ENCODE assay signal across 16 cellular contexts in the genomic region with DNA sequence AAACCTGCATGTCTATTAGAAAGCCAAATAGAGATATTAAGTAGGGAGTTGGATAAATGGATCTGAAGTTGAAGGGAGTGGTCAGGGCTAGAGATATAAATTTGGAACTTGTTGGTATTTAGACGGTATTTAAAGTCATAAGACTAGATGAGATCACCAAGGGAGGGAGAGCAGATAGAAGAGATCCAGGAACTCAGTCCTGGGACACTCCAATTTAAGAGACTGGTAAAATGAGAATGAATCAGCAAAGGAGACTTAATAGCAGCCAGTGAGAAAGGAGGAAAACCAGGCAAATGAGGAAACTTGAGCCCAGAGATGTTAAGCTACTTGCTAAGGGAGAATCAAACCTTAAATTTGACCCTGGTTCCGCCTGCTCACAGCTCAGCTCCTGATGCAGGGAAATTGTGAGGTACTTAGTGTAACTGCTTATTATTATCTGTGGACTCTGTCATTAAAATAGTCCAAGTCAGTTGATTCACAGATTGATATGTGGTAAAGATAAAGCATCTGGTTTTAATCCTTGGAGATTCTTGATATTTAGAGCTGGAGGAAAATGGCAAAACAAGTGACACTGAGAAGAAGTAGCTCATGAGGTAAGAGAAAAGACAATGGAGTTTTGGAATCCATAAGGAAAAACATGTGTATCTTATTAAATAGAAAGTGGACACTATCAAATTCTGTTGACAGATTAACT. TPM values are rescaled to one million over a fixed set of nuclear protein-coding genes. Genes with fewer than 3 reads are reported as not detected.
DNase-seq lines count a peak whose midpoint lies in the region; TF ChIP-seq lines count a peak whose summit lies in the region.
"Had no signal": no experiment of that assay in that cellular context is flagged by ENCODE, and none has a peak within 500 bp of the region (broad histone marks: within the 10 kb centered on the region; RNA-seq: fewer than 3 reads in every experiment).

No MANE protein-coding gene starts in this region.

- no peaks in the 10 kb centered on the region for H4K20me1 ChIP-seq in hepatocyte (ENCODE audit: insufficient read depth, poor library complexity, severe bottlenecking)

- in situ Hi-C loops in brain microvascular endothelial cell (cut with HindIII; ENCODE audit: low pct_ligation_motif_present, low sequenced_read_pairs) = no loop called here

- H3K4me3 ChIP-seq in brain microvascular endothelial cell (ENCODE audit: low read depth, low read length) = no peak overlapping the region
- H3K4me3 ChIP-seq in stomach smooth muscle (ENCODE audit: low read length in 2 of 2) = no peak overlapping the region
- no peak overlapping the region for H3K4me3 ChIP-seq in hepatocyte
- H3K4me3 ChIP-seq: lower lobe of right lung, neural progenitor cell had no signal

- no peaks in the 10 kb centered on the region for H3K27me3 Mint-ChIP-seq in T-helper 2 cell treated with Interferon-gamma antibody and Interleukin-4, amounts not matched to agents 5 μg/mL and 100 μg/mL, for 36 hours (ENCODE audit: low read depth)
- H3K27me3 Mint-ChIP-seq: stimulated activated naive CD8-positive, alpha-beta T cell treated with anti-CD3 and anti-CD28 coated beads, Interleukin-15, amount 100 ng/mL, for 72 hours had no signal

- no peaks in the 10 kb centered on the region for H3K79me2 ChIP-seq in hepatocyte

- H3K27ac ChIP-seq in brain microvascular endothelial cell = no peak overlapping the region
- peak overlapping the region; percentile 20 for H3K27ac ChIP-seq in stomach smooth muscle (ENCODE audit: low read length)
- no peak overlapping the region for H3K27ac ChIP-seq in hepatocyte
- H3K27ac ChIP-seq: C4-2B, neural progenitor cell had no signal

- H3K4me1 Mint-ChIP-seq in T-helper 2 cell treated with Interferon-gamma antibody and Interleukin-4, amounts not matched to agents 5 μg/mL and 100 μg/mL, for 36 hours (ENCODE audit: low read depth) = no peaks in the 10 kb centered on the region
- H3K4me1 Mint-ChIP-seq: activated naive CD4-positive, alpha-beta T cell treated with anti-CD3 and anti-CD28 coated beads, Interleukin-2, amount 50 U/mL, for 24 hours; neural progenitor cell; stimulated activated naive CD8-positive, alpha-beta T cell treated with anti-CD3 and anti-CD28 coated beads, Interleukin-15, amount 100 ng/mL, for 72 hours had no signal

- WGBS in hepatocyte (ENCODE audit: low lambda C conversion rate, missing lambda C conversion rate) = 65% methylated on average over 2 of the region's 2 CpGs

- peaks cover 4% of the 10 kb centered on the region for H3K4me1 ChIP-seq in stomach smooth muscle (ENCODE audit: control insufficient read depth, insufficient read depth, low read length)
- no peaks in the 10 kb centered on the region for H3K4me1 ChIP-seq in hepatocyte (ENCODE audit: insufficient read depth)
- H3K4me1 ChIP-seq: lower lobe of right lung, neural progenitor cell had no signal

- H3K9me3 Mint-ChIP-seq in T-helper 2 cell treated with Interferon-gamma antibody and Interleukin-4, amounts not matched to agents 5 μg/mL and 100 μg/mL, for 36 hours = no peaks in the 10 kb centered on the region

- H3K36me3 ChIP-seq in brain microvascular endothelial cell (replicated peaks) (no peaks in the 10 kb centered on the region), stomach smooth muscle (ENCODE audit: control insufficient read depth in 2 of 2, insufficient read depth in 2 of 2, low read length in 2 of 2) (no peaks in the 10 kb centered on the region), hepatocyte (replicated peaks; ENCODE audit: insufficient read depth, low read depth) (peaks cover 4% of the 10 kb centered on the region)
- H3K36me3 ChIP-seq: lower lobe of right lung, neural progenitor cell had no signal

- H3K9me3 ChIP-seq in stomach smooth muscle (ENCODE audit: control insufficient read depth in 2 of 2, low read length in 2 of 2) (peaks cover 4% of the 10 kb centered on the region in 2 donors), hepatocyte (ENCODE audit: low read depth) (peaks cover 10% of the 10 kb centered on the region)

- H3K27me3 ChIP-seq in brain microvascular endothelial cell (replicated peaks) = no peaks in the 10 kb centered on the region
- no peaks in the 10 kb centered on the region for H3K27me3 ChIP-seq in stomach smooth muscle (ENCODE audit: control insufficient read depth in 1 of 2, insufficient read depth in 2 of 2, low read length in 2 of 2)
- no peaks in the 10 kb centered on the region for H3K27me3 ChIP-seq in hepatocyte
- H3K27me3 ChIP-seq: neural progenitor cell had no signal

- H3K36me3 Mint-ChIP-seq in T-helper 2 cell treated with Interferon-gamma antibody and Interleukin-4, amounts not matched to agents 5 μg/mL and 100 μg/mL, for 36 hours (ENCODE audit: low read depth) = no peaks in the 10 kb centered on the region
- H3K36me3 Mint-ChIP-seq: neural progenitor cell had no signal

- TF ChIP-seq CTCF in brain microvascular endothelial cell (IDR thresholded peaks at IDR 0.05; ENCODE audit: low read depth, low read length, missing control alignments) (no peak), hepatocyte (IDR thresholded peaks at IDR 0.05; ENCODE audit: poor library complexity) (no peak), GM10266 (IDR thresholded peaks at IDR 0.05; ENCODE audit: control insufficient read depth, insufficient read depth, low read depth, missing control alignments) (no peak)

- DNase-seq in EL (peak; percentile 58), brain microvascular endothelial cell (peak; percentile 14), hepatic stellate cell (ENCODE audit: low spot score) (peak; percentile 13), hepatocyte (ENCODE audit: low spot score) (no peak), GM10266 (ENCODE audit: extremely low spot score) (no peak)
- no peak for DNase-seq in T-helper 2 cell treated with Interferon-gamma antibody and Interleukin-4, amounts not matched to agents 5 μg/mL and 100 μg/mL, for 36 hours (ENCODE audit: low spot score)
- DNase-seq in central memory CD4-positive, alpha-beta T cell = no peak
- DNase-seq: lower lobe of right lung; NCI-H2029; stimulated activated naive CD8-positive, alpha-beta T cell treated with anti-CD3 and anti-CD28 coated beads, Interleukin-15, amount 100 ng/mL, for 72 hours; T-helper 1 cell had no signal

- no peak overlapping the region for H3K27ac Mint-ChIP-seq in T-helper 2 cell treated with Interferon-gamma antibody and Interleukin-4, amounts not matched to agents 5 μg/mL and 100 μg/mL, for 36 hours
- H3K27ac Mint-ChIP-seq: activated naive CD4-positive, alpha-beta T cell treated with anti-CD3 and anti-CD28 coated beads, Interleukin-2, amount 50 U/mL, for 24 hours; neural progenitor cell; stimulated activated naive CD8-positive, alpha-beta T cell treated with anti-CD3 and anti-CD28 coated beads, Interleukin-15, amount 100 ng/mL, for 72 hours had no signal

- no peak overlapping the region for H3K4me2 ChIP-seq in hepatocyte
- H3K4me2 ChIP-seq: neural progenitor cell had no signal

- H3K4me3 Mint-ChIP-seq in T-helper 2 cell treated with Interferon-gamma antibody and Interleukin-4, amounts not matched to agents 5 μg/mL and 100 μg/mL, for 36 hours = no peak overlapping the region
- H3K4me3 Mint-ChIP-seq: activated naive CD4-positive, alpha-beta T cell treated with anti-CD3 and anti-CD28 coated beads, Interleukin-2, amount 50 U/mL, for 24 hours; neural progenitor cell; stimulated activated naive CD8-positive, alpha-beta T cell treated with anti-CD3 and anti-CD28 coated beads, Interleukin-15, amount 100 ng/mL, for 72 hours had no signal

- no peak overlapping the region for H2AFZ ChIP-seq in hepatocyte
- H2AFZ ChIP-seq: neural progenitor cell had no signal

- no peak overlapping the region for H3K9ac ChIP-seq in stomach smooth muscle (ENCODE audit: low read length in 2 of 2)
- H3K9ac ChIP-seq: neural progenitor cell had no signal

- H3K9me2 ChIP-seq in hepatocyte (replicated peaks; ENCODE audit: insufficient read depth) = no peaks in the 10 kb centered on the region

RNA-seq across cellular contexts. Expression of gene ABI3BP, which starts 35.7 kb away (rescaled TPM):
- total RNA-seq in hepatocyte = 10.4 and 15.0 TPM in 2 replicates
- 12.9 and 18.6 TPM in 2 replicates for polyA plus RNA-seq in hepatocyte
- total RNA-seq: HT-29 had no signal

Comparison
In these comparisons a context has a peak if more than half of its experiments do, and no peak if none do; other contexts are left out.
1. DNase-seq: peak in EL (single experiment), brain microvascular endothelial cell (single experiment) and hepatic stellate cell (single experiment); none in hepatocyte (single experiment), T-helper 2 cell treated with Interferon-gamma antibody and Interleukin-4, amounts not matched to agents 5 μg/mL and 100 μg/mL, for 36 hours (single experiment), central memory CD4-positive, alpha-beta T cell (single experiment) and GM10266 (single experiment).